1 cellular context compared by ENCODE assay signal in genomic region chr17:55731586-55732250, GRCh38.
TF ChIP-seq lines count a peak whose summit lies in the region.

No MANE protein-coding gene starts in this region.

TF ChIP-seq in endothelial cell of umbilical vein, 7 proteins besides CTCF, POLR2A, EP300 and RAD21 (continued from another document):
- TF ChIP-seq POLR2AphosphoS5 (IDR thresholded peaks at IDR 0.05; ENCODE audit: insufficient read depth, low read depth, low read length), result no peak
- TF ChIP-seq JUN (IDR thresholded peaks at IDR 0.05; ENCODE audit: borderline replicate concordance, insufficient read depth, insufficient read length, low read depth), result no peak
- no peak for TF ChIP-seq EZH2 (IDR thresholded peaks at IDR 0.05; ENCODE audit: borderline replicate concordance, low read depth, low read length, severe bottlenecking)
- TF ChIP-seq GATA2 (IDR thresholded peaks at IDR 0.05; ENCODE audit: insufficient read depth, insufficient read length, low read depth, low read length), result no peak
TF ChIP-seq in endothelial cell of umbilical vein: peak in this region for 0.
